ENCODE assay signal across 8 cellular contexts in the genomic region with DNA sequence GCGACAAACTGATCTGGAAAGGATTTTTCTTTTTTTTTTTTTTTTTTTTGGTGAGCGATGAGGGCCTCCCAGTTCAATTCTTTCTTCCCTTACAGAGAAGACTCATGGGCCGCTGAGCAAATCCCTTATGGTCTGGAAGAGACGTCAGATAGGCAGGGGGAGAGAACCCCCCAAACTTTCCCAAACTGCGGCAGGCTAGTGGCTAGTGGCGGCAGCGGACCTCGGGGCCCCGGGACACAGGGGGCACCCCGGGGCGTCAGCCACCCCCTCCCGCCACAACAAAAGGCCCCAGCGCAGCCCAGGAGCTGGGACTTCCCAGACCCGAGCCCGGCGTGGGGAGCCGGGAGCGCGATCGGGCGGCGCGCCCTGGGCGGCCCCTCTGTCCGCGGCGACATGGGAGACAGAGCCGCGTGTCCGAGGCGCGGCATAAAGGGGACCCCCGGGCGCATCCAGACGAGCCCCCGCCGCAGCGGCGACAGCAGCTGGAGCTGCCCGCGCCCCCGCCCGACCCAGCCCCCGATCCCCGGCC. TPM values are rescaled to one million over a fixed set of nuclear protein-coding genes. Genes with fewer than 3 reads are reported as not detected.
DNase-seq lines count a peak whose midpoint lies in the region; ATAC-seq and TF ChIP-seq lines count a peak whose summit lies in the region.

No MANE protein-coding gene starts in this region.

- H3K9me3 ChIP-seq in CD8-positive, alpha-beta memory T cell (ENCODE audit: low read length), result no peaks in the 10 kb centered on the region
- no peaks in the 10 kb centered on the region for H3K9me3 ChIP-seq in esophagus squamous epithelium

- H3K36me3 ChIP-seq in CD8-positive, alpha-beta memory T cell (ENCODE audit: insufficient read depth, low read length), result no peaks in the 10 kb centered on the region
- no peaks in the 10 kb centered on the region for H3K36me3 ChIP-seq in esophagus squamous epithelium

- H3K36me3 Mint-ChIP-seq in CD8-positive, alpha-beta memory T cell, result no peaks in the 10 kb centered on the region
- no peaks in the 10 kb centered on the region for H3K36me3 Mint-ChIP-seq in activated CD4-positive, alpha-beta memory T cell treated with anti-CD3 and anti-CD28 coated beads, Interleukin-2, amount 10 ng/mL, durations not matched to agents 7 days and 5 days (ENCODE audit: low read depth)
- peaks cover 9% of the 10 kb centered on the region for H3K36me3 Mint-ChIP-seq in nephron (ENCODE audit: low read depth)

- no peaks in the 10 kb centered on the region for H3K9me3 Mint-ChIP-seq in CD8-positive, alpha-beta memory T cell
- no peaks in the 10 kb centered on the region for H3K9me3 Mint-ChIP-seq in activated CD4-positive, alpha-beta memory T cell treated with anti-CD3 and anti-CD28 coated beads, Interleukin-2, amount 10 ng/mL, durations not matched to agents 7 days and 5 days
- no peaks in the 10 kb centered on the region for H3K9me3 Mint-ChIP-seq in nephron

- WGBS in esophagus squamous epithelium, 2 donors, result 6 to 29% methylated on average over 2 to 4 of the region's 45 CpGs

- H3K4me1 Mint-ChIP-seq in CD8-positive, alpha-beta memory T cell, result peaks cover 7 to 19% (median 16%) of the 10 kb centered on the region in 3 donors
- peaks cover 10% of the 10 kb centered on the region for H3K4me1 Mint-ChIP-seq in activated CD4-positive, alpha-beta memory T cell treated with anti-CD3 and anti-CD28 coated beads, Interleukin-2, amount 10 ng/mL, durations not matched to agents 7 days and 5 days
- H3K4me1 Mint-ChIP-seq in nephron, result peaks cover 36% of the 10 kb centered on the region

- peaks cover 5% of the 10 kb centered on the region for H3K4me1 ChIP-seq in CD8-positive, alpha-beta memory T cell (ENCODE audit: insufficient read depth, low read length)
- H3K4me1 ChIP-seq in esophagus squamous epithelium, result peaks cover 0 to 35% (median 4%) of the 10 kb centered on the region in 3 donors

- CTCF ChIA-PET in CD8-positive, alpha-beta memory T cell (lab: Charles Lee), result no interaction called here
- CTCF ChIA-PET in activated CD4-positive, alpha-beta memory T cell treated with anti-CD3 and anti-CD28 coated beads, Interleukin-2, amount 10 ng/mL, durations not matched to agents 7 days and 5 days (lab: Charles Lee), result interaction anchor here (1.0 to 1.3 kb wide), 3 partner anchors 117 to 204 kb away, joined by 3 to 4 read pairs (median 3); no protein-coding TSS in a partner anchor

- TF ChIP-seq POLR2A in esophagus squamous epithelium (IDR thresholded peaks at IDR 0.05) (no peak), GM18505 (IDR thresholded peaks at IDR 0.05; ENCODE audit: borderline replicate concordance, extremely low read depth, insufficient read depth, insufficient read length) (no peak)

- TF ChIP-seq CTCF in esophagus squamous epithelium (IDR thresholded peaks at IDR 0.05) (no peak), nephron (IDR thresholded peaks at IDR 0.05; ENCODE audit: unreplicated experiment in 3 of 3) (no peak)

- peaks cover 10% of the 10 kb centered on the region for H3K27me3 ChIP-seq in CD8-positive, alpha-beta memory T cell (ENCODE audit: insufficient read depth, low read length, poor library complexity, severe bottlenecking)
- H3K27me3 ChIP-seq in esophagus squamous epithelium, result peaks cover 0 to 12% (median 0%) of the 10 kb centered on the region in 4 donors

- peak overlapping the region; percentile 15 for H3K4me3 ChIP-seq in CD8-positive, alpha-beta memory T cell (ENCODE audit: low read length)
- peak overlapping the region; percentile 57 to 86 (median 73) for H3K4me3 ChIP-seq in esophagus squamous epithelium

- intact Hi-C loops in esophagus squamous epithelium (cut with DNase I), result no loop called here

- POLR2A ChIA-PET in CD8-positive, alpha-beta memory T cell (lab: Charles Lee), result no interaction called here
- POLR2A ChIA-PET in activated CD4-positive, alpha-beta memory T cell treated with anti-CD3 and anti-CD28 coated beads, Interleukin-2, amount 10 ng/mL, durations not matched to agents 7 days and 5 days (lab: Charles Lee), result interaction anchor here (1.8 kb wide), 1 partner anchor 417 kb away, joined by 4 read pairs; a partner anchor contains a TSS

- H3K27ac ChIP-seq in CD8-positive, alpha-beta memory T cell (ENCODE audit: low read depth, low read length), result peak overlapping the region; percentile 47
- peak overlapping the region; percentile 68 to 84 (median 74) for H3K27ac ChIP-seq in esophagus squamous epithelium

- peak overlapping the region; percentile 73 to 85 (median 76) for H3K4me3 Mint-ChIP-seq in CD8-positive, alpha-beta memory T cell
- peak overlapping the region; percentile 68 for H3K4me3 Mint-ChIP-seq in activated CD4-positive, alpha-beta memory T cell treated with anti-CD3 and anti-CD28 coated beads, Interleukin-2, amount 10 ng/mL, durations not matched to agents 7 days and 5 days
- H3K4me3 Mint-ChIP-seq in nephron, result peak overlapping the region; percentile 91 to 94 (median 91)

- peak in 3 of 5 donors; percentile 13 to 49 (median 15) for DNase-seq in CD8-positive, alpha-beta memory T cell
- no peak for DNase-seq in activated CD4-positive, alpha-beta memory T cell treated with anti-CD3 and anti-CD28 coated beads, Interleukin-2, amount 10 ng/mL, durations not matched to agents 7 days and 5 days
- DNase-seq in esophagus squamous epithelium (lab: John Stamatoyannopoulos, UW), result no peak
- no peak for DNase-seq in cerebellar nuclear complex (lab: John Stamatoyannopoulos, UW)

- H3K27me3 Mint-ChIP-seq in CD8-positive, alpha-beta memory T cell, result peaks cover 29 to 38% of the 10 kb centered on the region in 2 donors
- H3K27me3 Mint-ChIP-seq in activated CD4-positive, alpha-beta memory T cell treated with anti-CD3 and anti-CD28 coated beads, Interleukin-2, amount 10 ng/mL, durations not matched to agents 7 days and 5 days, result peaks cover 61% of the 10 kb centered on the region
- H3K27me3 Mint-ChIP-seq in nephron (ENCODE audit: low read depth), result peaks cover 8% of the 10 kb centered on the region

- ATAC-seq in HG02870 (IDR thresholded peaks at IDR 0.05; ENCODE audit: unreplicated experiment) (peak; percentile 31), GM18505 (IDR thresholded peaks at IDR 0.05; ENCODE audit: unreplicated experiment) (no peak)
- no peak for ATAC-seq in activated CD4-positive, CD25-positive, alpha-beta regulatory T cell treated with anti-CD3 and anti-CD28 coated beads, Interleukin-2, amount 50 U/mL, for 24 hours

- H3K27ac Mint-ChIP-seq in CD8-positive, alpha-beta memory T cell, result peak overlapping the region in 3 of 8 donors; percentile 63 to 88 (median 85)
- no peak overlapping the region for H3K27ac Mint-ChIP-seq in activated CD4-positive, alpha-beta memory T cell treated with anti-CD3 and anti-CD28 coated beads, Interleukin-2, amount 10 ng/mL, durations not matched to agents 7 days and 5 days
- H3K27ac Mint-ChIP-seq in nephron, result peak overlapping the region; percentile 82 to 97 (median 96)

RNA-seq across cellular contexts. Expression of a gene that starts 0.8 kb away (rescaled TPM):
- 1 to 10 TPM; 4.2 to 4.9 TPM for total RNA-seq in CD8-positive, alpha-beta memory T cell
- polyA plus RNA-seq in CD8-positive, alpha-beta memory T cell, result 9.7 TPM
- 1 to 10 TPM; 6.0 to 6.8 TPM for total RNA-seq in activated CD4-positive, alpha-beta memory T cell treated with anti-CD3 and anti-CD28 coated beads, Interleukin-2, amount 10 ng/mL, durations not matched to agents 7 days and 5 days
- 10 to 100 TPM in 1 of 4 donors, 1 to 10 TPM in 3; 3.8 to 10.9 (median 5.3) TPM for total RNA-seq in esophagus squamous epithelium

Comparison
In these comparisons a context has a peak if more than half of its experiments do, and no peak if none do; other contexts are left out.
1. DNase-seq: peak in CD8-positive, alpha-beta memory T cell (3 of 5); none in activated CD4-positive, alpha-beta memory T cell treated with anti-CD3 and anti-CD28 coated beads, Interleukin-2, amount 10 ng/mL, durations not matched to agents 7 days and 5 days (single experiment), esophagus squamous epithelium (single experiment) and cerebellar nuclear complex (0 of 2).
2. Peak in every context shown above with its lines, with median percentiles within 50 percentile points of each other: H3K4me3 Mint-ChIP-seq.